17 cellular contexts compared by ENCODE assay signal in the genomic region with DNA sequence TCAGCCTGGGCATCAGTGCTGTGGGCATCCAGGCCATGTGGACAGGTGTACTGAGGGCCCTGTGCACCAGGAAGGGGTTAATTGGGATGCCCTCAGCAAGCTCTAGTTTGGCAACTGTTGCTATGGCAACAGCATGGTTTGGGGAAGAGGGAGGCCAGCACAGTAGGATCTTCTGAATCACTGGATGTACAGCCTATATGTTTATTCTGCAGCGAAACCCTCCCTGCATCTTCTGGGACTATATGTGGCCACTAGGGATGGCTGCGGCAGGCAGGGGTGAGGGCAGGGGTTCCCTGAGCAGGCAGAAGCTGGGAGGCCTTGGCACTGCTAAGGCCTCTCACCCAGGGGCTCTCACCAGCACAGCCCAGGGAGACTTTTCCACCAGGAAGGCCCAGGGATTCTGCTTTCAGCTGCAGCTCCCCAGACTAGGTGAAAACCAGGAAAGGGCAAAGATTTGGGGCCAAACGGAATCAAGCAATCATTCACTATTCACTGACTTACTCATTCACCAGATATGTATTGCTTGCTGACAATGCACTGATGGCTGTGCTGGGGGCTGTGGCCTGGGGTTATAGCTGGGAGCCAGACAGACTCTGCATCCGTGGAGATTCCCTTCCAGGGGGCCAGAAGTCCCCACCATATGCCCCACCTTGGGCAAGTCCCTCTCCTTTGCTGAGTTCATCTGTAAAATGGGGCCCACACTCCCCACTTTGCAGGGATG. TPM values are rescaled to one million over a fixed set of nuclear protein-coding genes. Genes with fewer than 3 reads are reported as not detected.
DNase-seq lines count a peak whose midpoint lies in the region; ATAC-seq, FAIRE-seq and TF ChIP-seq lines count a peak whose summit lies in the region.
"Had no signal": no experiment of that assay in that cellular context is flagged by ENCODE, and none has a peak within 500 bp of the region (broad histone marks: within the 10 kb centered on the region; RNA-seq: fewer than 3 reads in every experiment).

No MANE protein-coding gene starts in this region.

- FAIRE-seq in HTR-8/SVneo (lab: Jason Lieb, UNC), result peak; percentile 94
- FAIRE-seq: G401.6 had no signal

- peak; percentile 58 for DNase-seq in HTR-8/SVneo (ENCODE audit: insufficient read length, low spot score)
- no peak for DNase-seq in WTC11 (ENCODE audit: low spot score)
- peak; percentile 65 for DNase-seq in left kidney (ENCODE audit: low read depth, low spot score)
- no peak for DNase-seq in Caco-2
- no peak for DNase-seq in C1 segment of cervical spinal cord (lab: John Stamatoyannopoulos, UW)
- DNase-seq: activated CD4-positive, CD25-positive, alpha-beta regulatory T cell; activated naive CD4-positive, alpha-beta T cell treated with anti-CD3 and anti-CD28 coated beads for 36 hours; BE2C; caudate nucleus; gastrocnemius medialis; Karpas-422; NCI-H2081 treated with DMSO at 0.1 percent for 48 hours had no signal

- H3K27me3 Mint-ChIP-seq in WTC11 (ENCODE audit: low read depth), result no peaks in the 10 kb centered on the region
- H3K27me3 Mint-ChIP-seq in Caco-2 (ENCODE audit: insufficient read depth, unreplicated experiment), result no peaks in the 10 kb centered on the region

- H3K4me3 Mint-ChIP-seq in WTC11, result no peak overlapping the region
- H3K4me3 Mint-ChIP-seq in Caco-2 (ENCODE audit: unreplicated experiment), result no peak overlapping the region
- H3K4me3 Mint-ChIP-seq: activated naive CD4-positive, alpha-beta T cell treated with anti-CD3 and anti-CD28 coated beads for 36 hours had no signal

- H4K20me1 ChIP-seq in BLaER1 treated with 17β-estradiol and CSF1 and Interleukin-3, amounts not matched to agents 10 nM and 100 nM, result no peaks in the 10 kb centered on the region

- BruUV-seq in Caco-2 (replicated peaks; lab: Mats Ljungman, UMichigan), result no TSS peak

- H3K27ac ChIP-seq in BLaER1 treated with 17β-estradiol and CSF1 and Interleukin-3, amounts not matched to agents 10 nM and 100 nM, result no peak overlapping the region
- H3K27ac ChIP-seq: gastrocnemius medialis had no signal

- ATAC-seq in WTC11 (peak; percentile 23; the same call in 1 of the 2 replicates), GM21786 (IDR thresholded peaks at IDR 0.05; ENCODE audit: unreplicated experiment) (no peak), GM19324 (IDR thresholded peaks at IDR 0.05; ENCODE audit: low FRiP score, unreplicated experiment) (no peak)
- ATAC-seq: gastrocnemius medialis had no signal

- CTCF ChIA-PET in WTC11 (lab: Charles Lee), result interaction anchor here (0.8 to 3.0 kb wide), 11 partner anchors 11 to 110 kb away, joined by 3 to 12 read pairs (median 4); no protein-coding TSS in a partner anchor
- CTCF ChIA-PET in Caco-2 (lab: Charles Lee), result interaction anchor here (0.7 kb wide), 1 partner anchor 34 kb away, joined by 3 read pairs; no protein-coding TSS in a partner anchor

- POLR2A ChIA-PET in WTC11 (lab: Charles Lee) (interaction anchor here (2.2 kb wide), 1 partner anchor 24 kb away, joined by 8 read pairs; no protein-coding TSS in a partner anchor), Caco-2 (lab: Charles Lee) (no interaction called here)

- no peak overlapping the region for H3K9ac ChIP-seq in BLaER1 treated with 17β-estradiol and CSF1 and Interleukin-3, amounts not matched to agents 10 nM and 100 nM

- H3K4me1 Mint-ChIP-seq in WTC11 (peaks cover 43% of the 10 kb centered on the region), Caco-2 (ENCODE audit: low read depth, unreplicated experiment) (peaks cover 6% of the 10 kb centered on the region)

- no peaks in the 10 kb centered on the region for H3K27me3 ChIP-seq in BLaER1 treated with 17β-estradiol and CSF1 and Interleukin-3, amounts not matched to agents 10 nM and 100 nM
- no peaks in the 10 kb centered on the region for H3K27me3 ChIP-seq in Caco-2 (replicated peaks; ENCODE audit: control insufficient read depth, insufficient read depth, low read length)
- H3K27me3 ChIP-seq: BE2C, gastrocnemius medialis, tibial nerve had no signal

- TF ChIP-seq CTCF in WTC11 (IDR thresholded peaks at IDR 0.05), result no peak
- no peak for TF ChIP-seq CTCF in Caco-2 (IDR thresholded peaks at IDR 0.05; ENCODE audit: insufficient read depth in 1 of 2, low read depth in 1 of 2, low read length in 1 of 2, severe bottlenecking in 1 of 2, unreplicated experiment in 1 of 2)

- peak overlapping the region; percentile 57 to 87 (median 78); a peak in 21 of 22 replicates for H3K4me2 ChIP-seq in BLaER1 treated with 17β-estradiol and CSF1 and Interleukin-3, amounts not matched to agents 10 nM and 100 nM

- H3K4me3 ChIP-seq in BLaER1 treated with 17β-estradiol and CSF1 and Interleukin-3, amounts not matched to agents 10 nM and 100 nM, result no peak overlapping the region
- H3K4me3 ChIP-seq in Caco-2 (ENCODE audit: low read depth, low read length), result no peak overlapping the region
- H3K4me3 ChIP-seq: gastrocnemius medialis, tibial nerve had no signal

- peaks cover 31 to 53% (median 44%) of the 10 kb centered on the region in 10 experiments for H3K4me1 ChIP-seq in BLaER1 treated with 17β-estradiol and CSF1 and Interleukin-3, amounts not matched to agents 10 nM and 100 nM
- no peaks in the 10 kb centered on the region for H3K4me1 ChIP-seq in Caco-2
- H3K4me1 ChIP-seq: gastrocnemius medialis had no signal

- H3K36me3 Mint-ChIP-seq in WTC11 (no peaks in the 10 kb centered on the region), Caco-2 (ENCODE audit: insufficient read depth, unreplicated experiment) (no peaks in the 10 kb centered on the region)

- peak overlapping the region; percentile 57; the same call in 1 of the 2 replicates for H3K27ac Mint-ChIP-seq in WTC11
- no peak overlapping the region for H3K27ac Mint-ChIP-seq in Caco-2 (ENCODE audit: unreplicated experiment)
- H3K27ac Mint-ChIP-seq: activated naive CD4-positive, alpha-beta T cell treated with anti-CD3 and anti-CD28 coated beads for 36 hours had no signal

- peaks cover 13 to 19% (median 18%) of the 10 kb centered on the region in 11 experiments for H3K9me3 ChIP-seq in BLaER1 treated with 17β-estradiol and CSF1 and Interleukin-3, amounts not matched to agents 10 nM and 100 nM (replicated peaks in 1 of 11)
- H3K9me3 ChIP-seq in Caco-2, result peaks cover 12% of the 10 kb centered on the region; the same call in 1 of the 2 replicates
- H3K9me3 ChIP-seq: BE2C, gastrocnemius medialis had no signal

- peaks cover 0 to 9% (median 0%) of the 10 kb centered on the region in 11 experiments; a peak in 2 of 22 replicates for H3K36me3 ChIP-seq in BLaER1 treated with 17β-estradiol and CSF1 and Interleukin-3, amounts not matched to agents 10 nM and 100 nM
- H3K36me3 ChIP-seq in Caco-2 (ENCODE audit: control insufficient read depth, insufficient read depth, low read length), result no peaks in the 10 kb centered on the region
- H3K36me3 ChIP-seq: BE2C, gastrocnemius medialis, tibial nerve had no signal

- intact Hi-C loops in Caco-2 (cut with micrococcal nuclease; ENCODE audit: unreplicated experiment), result no loop called here

- H3K9me3 Mint-ChIP-seq in WTC11, result peaks cover 11% of the 10 kb centered on the region
- no peaks in the 10 kb centered on the region for H3K9me3 Mint-ChIP-seq in Caco-2 (ENCODE audit: unreplicated experiment)

TF ChIP-seq in WTC11, 78 proteins besides CTCF, POLR2A, EP300 and RAD21 (continues in another document):
- no peak for TF ChIP-seq TEAD4 (CRISPR knock-in tag; IDR thresholded peaks at IDR 0.05)
- no peak for TF ChIP-seq ZSCAN18 (CRISPR knock-in tag; IDR thresholded peaks at IDR 0.05)
- no peak for TF ChIP-seq FOXJ3 (CRISPR knock-in tag; IDR thresholded peaks at IDR 0.05; ENCODE audit: borderline replicate concordance)
- no peak for TF ChIP-seq FOXP4 (CRISPR knock-in tag; IDR thresholded peaks at IDR 0.05)
- TF ChIP-seq, protein P1, sequence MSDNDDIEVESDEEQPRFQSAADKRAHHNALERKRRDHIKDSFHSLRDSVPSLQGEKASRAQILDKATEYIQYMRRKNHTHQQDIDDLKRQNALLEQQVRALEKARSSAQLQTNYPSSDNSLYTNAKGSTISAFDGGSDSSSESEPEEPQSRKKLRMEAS (CRISPR knock-in tag; IDR thresholded peaks at IDR 0.05), result no peak
- TF ChIP-seq GRHL2 (CRISPR knock-in tag; IDR thresholded peaks at IDR 0.05; ENCODE audit: insufficient replicate concordance, severe bottlenecking), result no peak
- TF ChIP-seq CDX4 (CRISPR knock-in tag; IDR thresholded peaks at IDR 0.05; ENCODE audit: borderline replicate concordance), result no peak
- TF ChIP-seq SMAD4 (CRISPR knock-in tag; IDR thresholded peaks at IDR 0.05), result no peak

RNA-seq across cellular contexts. Expression of gene IRF2BPL, which starts 42.8 kb away (rescaled TPM):
- 106 to 126 TPM (median 110 TPM) in 3 replicates for total RNA-seq in WTC11 (2021)
- 24.1 and 24.7 TPM in 2 replicates for total RNA-seq in Caco-2 (2022)

Comparison
In these comparisons a context has a peak if more than half of its experiments do, and no peak if none do; other contexts are left out.
1. DNase-seq: peak in HTR-8/SVneo (single experiment) and left kidney (single experiment); none in WTC11 (single experiment), Caco-2 (0 of 2) and C1 segment of cervical spinal cord (0 of 14).